In the genomic region with DNA sequence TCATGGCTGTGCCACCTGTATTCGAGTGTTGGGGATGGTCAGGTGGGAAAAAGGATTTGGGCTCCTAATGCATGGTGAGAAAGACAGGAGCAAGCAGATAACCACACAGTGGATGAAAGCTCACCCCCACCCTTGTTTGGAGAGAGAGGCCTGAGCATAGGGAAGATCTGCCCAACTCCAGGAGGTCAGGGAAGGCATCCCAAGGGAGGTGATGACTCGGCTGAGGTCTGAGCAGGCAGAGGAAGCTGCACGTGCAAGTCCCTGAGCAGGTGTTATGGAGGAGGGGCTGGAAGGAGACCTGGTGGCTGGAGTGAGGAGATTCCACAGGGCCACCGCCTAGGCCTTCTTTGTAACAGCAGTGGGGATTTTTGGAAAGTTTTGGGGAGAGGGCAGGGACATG, we compare ENCODE assay signal across 1 cellular context.
TF ChIP-seq lines count a peak whose summit lies in the region.

No MANE protein-coding gene starts in this region.

TF ChIP-seq in HepG2, 621 proteins besides CTCF, POLR2A, EP300 and RAD21:
- TF ChIP-seq GATA4 (IDR thresholded peaks at IDR 0.05; ENCODE audit: borderline replicate concordance, low read depth) (no peak), MED13 (CRISPR knock-in tag; IDR thresholded peaks at IDR 0.05) (no peak), ZNF841 (CRISPR knock-in tag; IDR thresholded peaks at IDR 0.05; ENCODE audit: borderline replicate concordance) (no peak), HIVEP1 (CRISPR knock-in tag; IDR thresholded peaks at IDR 0.05) (no peak), ZFP36L2 (CRISPR knock-in tag; IDR thresholded peaks at IDR 0.05) (no peak), GATAD1 (CRISPR knock-in tag; IDR thresholded peaks at IDR 0.05) (no peak), HMG20B (CRISPR knock-in tag; conservative IDR thresholded peaks at IDR 0.05) (no peak), ARID2 (CRISPR knock-in tag; IDR thresholded peaks at IDR 0.05; ENCODE audit: borderline replicate concordance) (no peak), ZNF280D (CRISPR knock-in tag; IDR thresholded peaks at IDR 0.05) (no peak), ZNF207 (IDR thresholded peaks at IDR 0.05; ENCODE audit: borderline replicate concordance) (no peak), ZNF678 (CRISPR knock-in tag; IDR thresholded peaks at IDR 0.05) (no peak), ZNF546 (CRISPR knock-in tag; conservative IDR thresholded peaks at IDR 0.05) (no peak), SAP130 (CRISPR knock-in tag; IDR thresholded peaks at IDR 0.05; ENCODE audit: low read depth) (no peak), ZBTB8A (CRISPR knock-in tag; IDR thresholded peaks at IDR 0.05; ENCODE audit: borderline replicate concordance, low read depth) (no peak), ZNF598 (CRISPR knock-in tag; IDR thresholded peaks at IDR 0.05; ENCODE audit: borderline replicate concordance) (no peak)
- TF ChIP-seq, protein P1, sequence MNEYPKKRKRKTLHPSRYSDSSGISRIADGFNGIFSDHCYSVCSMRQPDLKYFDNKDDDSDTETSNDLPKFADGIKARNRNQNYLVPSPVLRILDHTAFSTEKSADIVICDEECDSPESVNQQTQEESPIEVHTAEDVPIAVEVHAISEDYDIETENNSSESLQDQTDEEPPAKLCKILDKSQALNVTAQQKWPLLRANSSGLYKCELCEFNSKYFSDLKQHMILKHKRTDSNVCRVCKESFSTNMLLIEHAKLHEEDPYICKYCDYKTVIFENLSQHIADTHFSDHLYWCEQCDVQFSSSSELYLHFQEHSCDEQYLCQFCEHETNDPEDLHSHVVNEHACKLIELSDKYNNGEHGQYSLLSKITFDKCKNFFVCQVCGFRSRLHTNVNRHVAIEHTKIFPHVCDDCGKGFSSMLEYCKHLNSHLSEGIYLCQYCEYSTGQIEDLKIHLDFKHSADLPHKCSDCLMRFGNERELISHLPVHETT (CRISPR knock-in tag; conservative IDR thresholded peaks at IDR 0.05): no peak
- TF ChIP-seq, protein P2, sequence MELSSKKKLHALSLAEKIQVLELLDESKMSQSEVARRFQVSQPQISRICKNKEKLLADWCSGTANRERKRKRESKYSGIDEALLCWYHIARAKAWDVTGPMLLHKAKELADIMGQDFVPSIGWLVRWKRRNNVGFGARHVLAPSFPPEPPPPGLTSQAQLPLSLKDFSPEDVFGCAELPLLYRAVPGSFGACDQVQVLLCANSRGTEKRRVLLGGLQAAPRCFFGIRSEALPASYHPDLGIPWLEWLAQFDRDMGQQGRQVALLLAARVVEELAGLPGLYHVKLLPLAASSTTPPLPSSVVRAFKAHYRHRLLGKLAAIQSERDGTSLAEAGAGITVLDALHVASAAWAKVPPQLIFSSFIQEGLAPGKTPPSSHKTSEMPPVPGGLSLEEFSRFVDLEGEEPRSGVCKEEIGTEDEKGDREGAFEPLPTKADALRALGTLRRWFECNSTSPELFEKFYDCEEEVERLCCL (CRISPR knock-in tag; IDR thresholded peaks at IDR 0.05; ENCODE audit: borderline replicate concordance): no peak
- TF ChIP-seq, protein P3, sequence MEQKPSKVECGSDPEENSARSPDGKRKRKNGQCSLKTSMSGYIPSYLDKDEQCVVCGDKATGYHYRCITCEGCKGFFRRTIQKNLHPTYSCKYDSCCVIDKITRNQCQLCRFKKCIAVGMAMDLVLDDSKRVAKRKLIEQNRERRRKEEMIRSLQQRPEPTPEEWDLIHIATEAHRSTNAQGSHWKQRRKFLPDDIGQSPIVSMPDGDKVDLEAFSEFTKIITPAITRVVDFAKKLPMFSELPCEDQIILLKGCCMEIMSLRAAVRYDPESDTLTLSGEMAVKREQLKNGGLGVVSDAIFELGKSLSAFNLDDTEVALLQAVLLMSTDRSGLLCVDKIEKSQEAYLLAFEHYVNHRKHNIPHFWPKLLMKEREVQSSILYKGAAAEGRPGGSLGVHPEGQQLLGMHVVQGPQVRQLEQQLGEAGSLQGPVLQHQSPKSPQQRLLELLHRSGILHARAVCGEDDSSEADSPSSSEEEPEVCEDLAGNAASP (CRISPR knock-in tag; IDR thresholded peaks at IDR 0.05; ENCODE audit: borderline replicate concordance): no peak
- TF ChIP-seq, protein P4, sequence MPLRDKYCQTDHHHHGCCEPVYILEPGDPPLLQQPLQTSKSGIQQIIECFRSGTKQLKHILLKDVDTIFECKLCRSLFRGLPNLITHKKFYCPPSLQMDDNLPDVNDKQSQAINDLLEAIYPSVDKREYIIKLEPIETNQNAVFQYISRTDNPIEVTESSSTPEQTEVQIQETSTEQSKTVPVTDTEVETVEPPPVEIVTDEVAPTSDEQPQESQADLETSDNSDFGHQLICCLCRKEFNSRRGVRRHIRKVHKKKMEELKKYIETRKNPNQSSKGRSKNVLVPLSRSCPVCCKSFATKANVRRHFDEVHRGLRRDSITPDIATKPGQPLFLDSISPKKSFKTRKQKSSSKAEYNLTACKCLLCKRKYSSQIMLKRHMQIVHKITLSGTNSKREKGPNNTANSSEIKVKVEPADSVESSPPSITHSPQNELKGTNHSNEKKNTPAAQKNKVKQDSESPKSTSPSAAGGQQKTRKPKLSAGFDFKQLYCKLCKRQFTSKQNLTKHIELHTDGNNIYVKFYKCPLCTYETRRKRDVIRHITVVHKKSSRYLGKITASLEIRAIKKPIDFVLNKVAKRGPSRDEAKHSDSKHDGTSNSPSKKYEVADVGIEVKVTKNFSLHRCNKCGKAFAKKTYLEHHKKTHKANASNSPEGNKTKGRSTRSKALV (CRISPR knock-in tag; IDR thresholded peaks at IDR 0.05): no peak
